Comparison of ENCODE assay signal across 18 cellular contexts in the genomic region with DNA sequence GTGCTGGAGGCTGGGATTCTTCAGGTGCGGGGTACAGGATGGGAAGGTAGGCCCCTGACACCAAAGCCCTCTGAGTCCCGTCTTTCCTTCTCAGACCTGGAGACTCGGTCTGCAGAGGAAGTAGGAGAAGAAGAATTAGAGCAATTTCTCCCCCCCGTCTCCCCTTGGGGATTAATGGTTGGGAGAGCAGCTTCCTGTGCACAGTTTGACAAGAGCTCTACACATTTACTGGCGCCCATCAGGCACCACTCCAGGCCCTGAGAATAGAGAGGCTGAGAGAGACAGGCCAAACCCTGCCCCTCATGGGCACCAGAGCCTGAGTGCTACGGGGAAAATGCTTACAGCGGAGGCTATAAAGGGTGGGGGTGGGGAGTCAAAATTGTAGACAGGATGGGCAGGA. TPM values are rescaled to one million over a fixed set of nuclear protein-coding genes. Genes with fewer than 3 reads are reported as not detected.
DNase-seq lines count a peak whose midpoint lies in the region; ATAC-seq lines count a peak whose summit lies in the region.
"Had no signal": no experiment of that assay in that cellular context is flagged by ENCODE, and none has a peak within 500 bp of the region (broad histone marks: within the 10 kb centered on the region; RNA-seq: fewer than 3 reads in every experiment).

No MANE protein-coding gene starts in this region.

- H3K27me3 Mint-ChIP-seq in stimulated activated naive B cell treated with anti-CD40 and anti-IgM and Interleukin-4, amounts not matched to agents 10 μg/mL and 1 μg/mL and 100 μg/mL, for 72 hours: no peaks in the 10 kb centered on the region

- peaks cover 69 to 90% of the 10 kb centered on the region in 2 donors for H3K4me1 Mint-ChIP-seq in stimulated activated naive B cell treated with anti-CD40 and anti-IgM and Interleukin-4, amounts not matched to agents 10 μg/mL and 1 μg/mL and 100 μg/mL, for 72 hours

- H3K9me3 Mint-ChIP-seq in stimulated activated naive B cell treated with anti-CD40 and anti-IgM and Interleukin-4, amounts not matched to agents 10 μg/mL and 1 μg/mL and 100 μg/mL, for 72 hours: peaks cover 0 to 2% of the 10 kb centered on the region in 2 donors
- H3K9me3 Mint-ChIP-seq: naive thymus-derived CD8-positive, alpha-beta T cell; T-helper 1 cell treated with Interleukin-12 subunit alpha and Interleukin-12 subunit beta and Interleukin-4 antibody, amounts not matched to agents 30 μg/mL and 1 μg/mL, for 36 hours had no signal

- in situ Hi-C loops in SK-MEL-5 (cut with HindIII; ENCODE audit: low pct_unique_long_range_greater_than_20kb, low sequenced_read_pairs): no loop called here

- peak; percentile 10 to 22 for ATAC-seq in stimulated activated naive B cell treated with anti-CD40 and anti-IgM and Interleukin-4, amounts not matched to agents 10 μg/mL and 1 μg/mL and 100 μg/mL, for 72 hours (replicated peaks)
- no peak for ATAC-seq in GM19035 (IDR thresholded peaks at IDR 0.05; ENCODE audit: unreplicated experiment)
- ATAC-seq: naive thymus-derived CD8-positive, alpha-beta T cell; psoas muscle had no signal

- H3K4me3 Mint-ChIP-seq in stimulated activated naive B cell treated with anti-CD40 and anti-IgM and Interleukin-4, amounts not matched to agents 10 μg/mL and 1 μg/mL and 100 μg/mL, for 72 hours: peak overlapping the region; percentile 76
- H3K4me3 Mint-ChIP-seq: T-helper 1 cell treated with Interleukin-12 subunit alpha and Interleukin-12 subunit beta and Interleukin-4 antibody, amounts not matched to agents 30 μg/mL and 1 μg/mL, for 36 hours had no signal

- H3K36me3 Mint-ChIP-seq in stimulated activated naive B cell treated with anti-CD40 and anti-IgM and Interleukin-4, amounts not matched to agents 10 μg/mL and 1 μg/mL and 100 μg/mL, for 72 hours: no peaks in the 10 kb centered on the region
- H3K36me3 Mint-ChIP-seq: naive thymus-derived CD8-positive, alpha-beta T cell had no signal

- peak overlapping the region; percentile 87 for H3K27ac Mint-ChIP-seq in stimulated activated naive B cell treated with anti-CD40 and anti-IgM and Interleukin-4, amounts not matched to agents 10 μg/mL and 1 μg/mL and 100 μg/mL, for 72 hours
- H3K27ac Mint-ChIP-seq: T-helper 1 cell treated with Interleukin-12 subunit alpha and Interleukin-12 subunit beta and Interleukin-4 antibody, amounts not matched to agents 30 μg/mL and 1 μg/mL, for 36 hours had no signal

- DNase-seq in SHP77 (lab: John Stamatoyannopoulos, UW) (peak; percentile 31 to 42), SHP77 treated with DMSO at 0.1 percent for 48 hours (lab: John Stamatoyannopoulos, UW) (no peak), NCI-H1436 (lab: John Stamatoyannopoulos, UW) (peak; percentile 83), SK-MEL-5 (ENCODE audit: low read depth, low spot score) (peak; percentile 37), putamen (ENCODE audit: low spot score) (no peak)
- DNase-seq in stimulated activated naive B cell treated with anti-CD40 and anti-IgM and Interleukin-4, amounts not matched to agents 10 μg/mL and 1 μg/mL and 100 μg/mL, for 72 hours: peak; percentile 60
- no peak for DNase-seq in stimulated activated CD4-positive, alpha-beta T cell treated with anti-CD3 and anti-CD28 coated beads, Interleukin-15, amount 100 ng/mL, for 24 hours
- DNase-seq: activated CD8-positive, alpha-beta memory T cell treated with anti-CD3 and anti-CD28 coated beads, Interleukin-2, amount 50 U/mL, for 4 hours; activated naive CD4-positive, alpha-beta T cell; foreskin melanocyte; naive thymus-derived CD8-positive, alpha-beta T cell; psoas muscle; RPMI8226; substantia nigra had no signal

RNA-seq across cellular contexts. Expression of gene C16orf74, which starts 3.5 kb away (rescaled TPM):
- total RNA-seq in SK-MEL-5 (2014; rRNA removed; shearing (Covaris generic)): 3.8 and 6.1 TPM in 2 replicates
- 7.7 and 9.2 TPM in 2 replicates for polyA plus RNA-seq in SK-MEL-5 (2015; cell fraction: cytosol; rRNA removed)
- polyA plus RNA-seq in SK-MEL-5 (2015; cell fraction: nucleus; rRNA removed): 3.3 and 9.3 TPM in 2 replicates
- total RNA-seq: ascending aorta, LHCN-M2 had no signal

RNA-seq across cellular contexts. Expression of gene EMC8, which starts 44.9 kb away (rescaled TPM):
- total RNA-seq in SK-MEL-5 (2014; rRNA removed; shearing (Covaris generic)): 27.1 and 32.9 TPM in 2 replicates
- polyA plus RNA-seq in SK-MEL-5 (2015; cell fraction: cytosol; rRNA removed): 44.4 and 51.0 TPM in 2 replicates
- polyA plus RNA-seq in SK-MEL-5 (2015; cell fraction: nucleus; rRNA removed): 25.8 and 33.4 TPM in 2 replicates

RNA-seq across cellular contexts. Expression of gene COX4I1, which starts 45.1 kb away (rescaled TPM):
- total RNA-seq in SK-MEL-5 (2014; rRNA removed; shearing (Covaris generic)): 696 and 745 TPM in 2 replicates
- 509 and 646 TPM in 2 replicates for polyA plus RNA-seq in SK-MEL-5 (2015; cell fraction: cytosol; rRNA removed)
- 202 and 230 TPM in 2 replicates for polyA plus RNA-seq in SK-MEL-5 (2015; cell fraction: nucleus; rRNA removed)

Comparison
In these comparisons a context has a peak if more than half of its experiments do, and no peak if none do; other contexts are left out.
1. DNase-seq: peak in SHP77 (2 of 2), NCI-H1436 (single experiment), SK-MEL-5 (single experiment) and stimulated activated naive B cell treated with anti-CD40 and anti-IgM and Interleukin-4, amounts not matched to agents 10 μg/mL and 1 μg/mL and 100 μg/mL, for 72 hours (single experiment); none in SHP77 treated with DMSO at 0.1 percent for 48 hours (single experiment), stimulated activated CD4-positive, alpha-beta T cell treated with anti-CD3 and anti-CD28 coated beads, Interleukin-15, amount 100 ng/mL, for 24 hours (single experiment) and putamen (single experiment).